In genomic region chr9:70073193-70073592, GRCh38 we compare ENCODE assay signal across 30 cellular contexts. TPM values are rescaled to one million over a fixed set of nuclear protein-coding genes. Genes with fewer than 3 reads are reported as not detected.
DNase-seq lines count a peak whose midpoint lies in the region; ATAC-seq and TF ChIP-seq lines count a peak whose summit lies in the region.
"Had no signal": no experiment of that assay in that cellular context is flagged by ENCODE, and none has a peak within 500 bp of the region (broad histone marks: within the 10 kb centered on the region; RNA-seq: fewer than 3 reads in every experiment).

No MANE protein-coding gene starts in this region.

- H3K27me3 ChIP-seq in suprapubic skin, result no peaks in the 10 kb centered on the region
- H3K27me3 ChIP-seq: foreskin keratinocyte, neural progenitor cell, upper lobe of right lung had no signal

- POLR2A ChIA-PET in activated CD4-positive, alpha-beta T cell treated with anti-CD3 and anti-CD28 coated beads for 36 hours (lab: Charles Lee), result no interaction called here

- no peaks in the 10 kb centered on the region for H3K9me3 Mint-ChIP-seq in HFFc6
- no peaks in the 10 kb centered on the region for H3K9me3 Mint-ChIP-seq in activated CD4-positive, alpha-beta T cell treated with anti-CD3 and anti-CD28 coated beads for 36 hours (ENCODE audit: low read depth)
- H3K9me3 Mint-ChIP-seq: activated naive CD8-positive, alpha-beta T cell treated with anti-CD3 and anti-CD28 coated beads, Interleukin-2, amount 10 ng/mL, durations not matched to agents 7 days and 5 days; neural progenitor cell had no signal

- H3K36me3 Mint-ChIP-seq in HFFc6 (ENCODE audit: low read depth), result no peaks in the 10 kb centered on the region
- no peaks in the 10 kb centered on the region for H3K36me3 Mint-ChIP-seq in activated CD4-positive, alpha-beta T cell treated with anti-CD3 and anti-CD28 coated beads for 36 hours (ENCODE audit: low read depth)
- H3K36me3 Mint-ChIP-seq: activated naive CD8-positive, alpha-beta T cell treated with anti-CD3 and anti-CD28 coated beads, Interleukin-2, amount 10 ng/mL, durations not matched to agents 7 days and 5 days; neural progenitor cell had no signal

- no peak for TF ChIP-seq POLR2A in suprapubic skin (IDR thresholded peaks at IDR 0.05)

- DNase-seq in HFFc6 (peak; percentile 28), choroid plexus epithelial cell (ENCODE audit: low read depth) (peak; percentile 62), iris pigment epithelial cell (ENCODE audit: low read depth) (peak; percentile 69), suprapubic skin (ENCODE audit: low spot score in 2 of 2) (no peak), superior temporal gyrus (ENCODE audit: extremely low spot score) (no peak)
- DNase-seq in activated CD4-positive, alpha-beta T cell treated with anti-CD3 and anti-CD28 coated beads for 36 hours, result no peak
- no peak for DNase-seq in stimulated activated naive CD4-positive, alpha-beta T cell treated with Interleukin-2 at 50 U/mL for 16 hours (lab: John Stamatoyannopoulos, UW)
- DNase-seq: activated CD4-positive, alpha-beta T cell treated with anti-CD3 and anti-CD28 coated beads for 4 hours; activated gamma-delta T cell; activated naive CD8-positive, alpha-beta T cell treated with anti-CD3 and anti-CD28 coated beads, Interleukin-2, amount 10 ng/mL, durations not matched to agents 7 days and 5 days; activated T-cell treated with anti-CD3 and anti-CD28 coated beads, Interleukin-2, amount 50 U/mL, for 1 hour; cerebellar nuclear complex; DMS53; foreskin keratinocyte; GF-D8; Karpas-422; mammary epithelial cell; MV-4-11; NCI-H1436 treated with DMSO at 0.1 percent for 48 hours; NCI-H446 treated with DMSO at 0.1 percent for 48 hours; stimulated activated CD8-positive, alpha-beta memory T cell treated with anti-CD3 and anti-CD28 coated beads, Interleukin-4, amount 100 ng/mL, for 48 hours; T-helper 2 cell; upper lobe of right lung had no signal

- H3K4me3 ChIP-seq in choroid plexus epithelial cell (ENCODE audit: low read depth, low read length), result no peak overlapping the region
- no peak overlapping the region for H3K4me3 ChIP-seq in suprapubic skin
- H3K4me3 ChIP-seq: neural progenitor cell, prostate gland, SK-N-MC, upper lobe of right lung had no signal

- peak; percentile 29 for TF ChIP-seq EP300 in suprapubic skin (IDR thresholded peaks at IDR 0.05)

- no peak overlapping the region for H3K27ac ChIP-seq in suprapubic skin
- H3K27ac ChIP-seq: foreskin keratinocyte, HL-60, neural progenitor cell, RWPE1, SK-N-MC, upper lobe of right lung had no signal

- intact Hi-C loops in activated CD4-positive, alpha-beta T cell treated with anti-CD3 and anti-CD28 coated beads for 36 hours (cut with DNase I, micrococcal nuclease), result no loop called here

- H3K36me3 ChIP-seq in suprapubic skin, result no peaks in the 10 kb centered on the region
- H3K36me3 ChIP-seq: neural progenitor cell, prostate gland, upper lobe of right lung had no signal

- CTCF ChIA-PET in activated CD4-positive, alpha-beta T cell treated with anti-CD3 and anti-CD28 coated beads for 36 hours (lab: Charles Lee), result interaction anchor here (1.0 to 1.5 kb wide), 2 partner anchors 38 to 59 kb away, joined by 3 to 6 read pairs; no protein-coding TSS in a partner anchor

- H3K9me3 ChIP-seq in suprapubic skin, result no peaks in the 10 kb centered on the region
- H3K9me3 ChIP-seq: prostate gland, upper lobe of right lung had no signal

- WGBS in suprapubic skin, result 93% methylated on average over 2 of the region's 2 CpGs

- H3K27me3 Mint-ChIP-seq in HFFc6 (ENCODE audit: insufficient read depth), result peaks cover 3% of the 10 kb centered on the region; the same call in 1 of the 2 replicates
- H3K27me3 Mint-ChIP-seq in activated CD4-positive, alpha-beta T cell treated with anti-CD3 and anti-CD28 coated beads for 36 hours, result peaks cover 9% of the 10 kb centered on the region

- H3K4me1 Mint-ChIP-seq in HFFc6 (ENCODE audit: low read depth), result peaks cover 34% of the 10 kb centered on the region
- H3K4me1 Mint-ChIP-seq in activated CD4-positive, alpha-beta T cell treated with anti-CD3 and anti-CD28 coated beads for 36 hours, result no peaks in the 10 kb centered on the region
- H3K4me1 Mint-ChIP-seq: activated naive CD8-positive, alpha-beta T cell treated with anti-CD3 and anti-CD28 coated beads, Interleukin-2, amount 10 ng/mL, durations not matched to agents 7 days and 5 days; neural progenitor cell had no signal

- TF ChIP-seq CTCF in HFFc6 (IDR thresholded peaks at IDR 0.05) (no peak), choroid plexus epithelial cell (conservative IDR thresholded peaks at IDR 0.05; ENCODE audit: low read depth, low read length) (no peak), suprapubic skin (IDR thresholded peaks at IDR 0.05) (no peak)

- H3K4me3 Mint-ChIP-seq in HFFc6, result no peak overlapping the region
- H3K4me3 Mint-ChIP-seq in activated CD4-positive, alpha-beta T cell treated with anti-CD3 and anti-CD28 coated beads for 36 hours, result no peak overlapping the region
- H3K4me3 Mint-ChIP-seq: activated naive CD8-positive, alpha-beta T cell treated with anti-CD3 and anti-CD28 coated beads, Interleukin-2, amount 10 ng/mL, durations not matched to agents 7 days and 5 days; neural progenitor cell had no signal

- no peak for ATAC-seq in GM19324 (IDR thresholded peaks at IDR 0.05; ENCODE audit: low FRiP score, unreplicated experiment)
- no peak for ATAC-seq in activated CD4-positive, alpha-beta T cell treated with anti-CD3 and anti-CD28 coated beads for 36 hours
- ATAC-seq: foreskin keratinocyte, upper lobe of right lung had no signal

- H3K27ac Mint-ChIP-seq in HFFc6, result no peak overlapping the region
- no peak overlapping the region for H3K27ac Mint-ChIP-seq in activated CD4-positive, alpha-beta T cell treated with anti-CD3 and anti-CD28 coated beads for 36 hours
- H3K27ac Mint-ChIP-seq: activated naive CD8-positive, alpha-beta T cell treated with anti-CD3 and anti-CD28 coated beads, Interleukin-2, amount 10 ng/mL, durations not matched to agents 7 days and 5 days; neural progenitor cell had no signal

- H3K4me1 ChIP-seq in suprapubic skin, result peaks cover 8% of the 10 kb centered on the region
- H3K4me1 ChIP-seq: neural progenitor cell, prostate gland, upper lobe of right lung had no signal

RNA-seq across cellular contexts. Expression of gene MAMDC2, which starts 29.5 kb away (rescaled TPM):
- 10 to 100 TPM in 4 of 6 experiments, 1 to 10 TPM in 2; 4.0 to 16.6 (median 13.9) TPM for total RNA-seq in HFFc6 (2021; fragmentation: NEBNext Ultra II Directional; extraction: Animal tissue kit (Norgen Biotek cat#: 25700))
- 10 to 100 TPM in 2 of 4 donors, 1 to 10 TPM in 2; 4.1 to 17.3 (median 9.3) TPM for total RNA-seq in suprapubic skin
- not detected for total RNA-seq in activated CD4-positive, alpha-beta T cell treated with anti-CD3 and anti-CD28 coated beads for 36 hours
- total RNA-seq: OCI-LY7 had no signal

Comparison
In these comparisons a context has a peak if more than half of its experiments do, and no peak if none do; other contexts are left out.
1. DNase-seq: peak in HFFc6 (single experiment), choroid plexus epithelial cell (single experiment) and iris pigment epithelial cell (single experiment); none in suprapubic skin (0 of 2), activated CD4-positive, alpha-beta T cell treated with anti-CD3 and anti-CD28 coated beads for 36 hours (single experiment), superior temporal gyrus (single experiment) and stimulated activated naive CD4-positive, alpha-beta T cell treated with Interleukin-2 at 50 U/mL for 16 hours (single experiment).
2. RNA of gene MAMDC2, which starts 29.5 kb away (total RNA-seq): 4.0 to 16.6 TPM in HFFc6 and 4.1 to 17.3 TPM in suprapubic skin; not detected in activated CD4-positive, alpha-beta T cell treated with anti-CD3 and anti-CD28 coated beads for 36 hours; every median in the first group is over 4 times any median in the second.